32 cellular contexts compared by ENCODE assay signal in the genomic region with DNA sequence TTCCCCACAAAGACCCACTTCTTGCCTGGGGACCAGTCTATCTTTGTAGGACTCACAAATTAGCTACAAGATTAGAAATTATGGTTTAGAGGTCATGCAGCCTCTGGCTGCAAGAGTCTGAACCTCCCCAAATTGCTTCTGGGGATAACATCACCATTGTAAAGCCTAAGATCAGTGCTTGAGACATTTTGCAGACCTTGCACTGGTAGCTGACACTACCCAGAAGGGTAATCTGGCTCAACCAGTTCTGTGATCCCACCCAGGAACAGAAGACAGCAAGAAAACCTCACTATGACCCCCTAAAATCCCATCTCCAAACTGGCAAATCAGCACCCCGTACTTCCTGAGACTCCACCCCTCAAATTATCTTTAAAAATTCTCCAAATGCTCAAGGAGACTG.
"Had no signal": no experiment of that assay in that cellular context is flagged by ENCODE, and none has a peak within 500 bp of the region (broad histone marks: within the 10 kb centered on the region; RNA-seq: fewer than 3 reads in every experiment).

No MANE protein-coding gene starts in this region.

- H3K4me3 ChIP-seq: ascending aorta, breast epithelium, cardiac muscle cell, colonic mucosa, esophagus squamous epithelium, gastroesophageal sphincter, heart right ventricle had no signal

- H3K4me1 Mint-ChIP-seq: activated B cell treated with CpG ODN at 0.5 μM for 24 hours; activated naive CD4-positive, alpha-beta T cell treated with anti-CD3 and anti-CD28 coated beads, Interleukin-2, amount 10 ng/mL, durations not matched to agents 7 days and 5 days; activated naive CD8-positive, alpha-beta T cell treated with anti-CD3 and anti-CD28 coated beads, Interleukin-2, amount 10 ng/mL, durations not matched to agents 7 days and 5 days; brain had no signal

- H3K4me1 ChIP-seq: ascending aorta, breast epithelium, colonic mucosa had no signal

- H3K4me3 Mint-ChIP-seq: activated B cell treated with CpG ODN at 0.5 μM for 24 hours; activated CD8-positive, alpha-beta T cell treated with anti-CD3 and anti-CD28 coated beads for 36 hours; activated naive CD4-positive, alpha-beta T cell treated with anti-CD3 and anti-CD28 coated beads, Interleukin-2, amount 10 ng/mL, durations not matched to agents 7 days and 5 days; activated naive CD8-positive, alpha-beta T cell treated with anti-CD3 and anti-CD28 coated beads, Interleukin-2, amount 10 ng/mL, durations not matched to agents 7 days and 5 days; activated T-cell treated with anti-CD3 and anti-CD28 coated beads, Interleukin-2, amount 50 U/mL, for 4 hours; activated T-helper 1 cell treated with anti-CD3 and anti-CD28 coated beads, Interleukin-12 subunit alpha, Interleukin-12 subunit beta, Interleukin-2, Interleukin-4 antibody, amounts not matched to agents 30 ng/mL and 10 ng/mL and 1 ng/mL, durations not matched to agents 14 hours and 24 hours and 36 hours; brain; T-helper 17 cell; T-helper 2 cell treated with Interferon-gamma antibody and Interleukin-4, amounts not matched to agents 5 μg/mL and 100 μg/mL, for 36 hours had no signal

- H3K9me3 ChIP-seq: ascending aorta, breast epithelium, colonic mucosa, esophagus squamous epithelium, gastroesophageal sphincter, heart right ventricle had no signal

- H3K36me3 ChIP-seq: ascending aorta, breast epithelium, cardiac muscle cell, colonic mucosa, esophagus squamous epithelium, gastroesophageal sphincter, heart right ventricle, WERI-Rb-1 had no signal

- DNase-seq: activated B cell treated with CpG ODN at 0.5 μM for 24 hours; activated CD4-positive, alpha-beta T cell treated with anti-CD3 and anti-CD28 coated beads for 48 hours; activated CD4-positive, alpha-beta T cell treated with anti-CD3 and anti-CD28 coated beads, Interleukin-2, amount 50 U/mL, for 1 hour; activated CD4-positive, alpha-beta T cell treated with anti-CD3 and anti-CD28 coated beads, Interleukin-2, amount 50 U/mL, for 48 hours; activated CD8-positive, alpha-beta memory T cell treated with anti-CD3 and anti-CD28 coated beads for 24 hours; activated CD8-positive, alpha-beta T cell treated with anti-CD3 and anti-CD28 coated beads for 36 hours; activated gamma-delta T cell; activated naive CD4-positive, alpha-beta T cell; activated naive CD4-positive, alpha-beta T cell treated with anti-CD3 and anti-CD28 coated beads, Interleukin-2, amount 10 ng/mL, durations not matched to agents 7 days and 5 days; activated naive CD8-positive, alpha-beta T cell treated with anti-CD3 and anti-CD28 coated beads, Interleukin-2, amount 10 ng/mL, durations not matched to agents 7 days and 5 days; activated T-cell treated with anti-CD3 and anti-CD28 coated beads, Interleukin-2, amount 50 U/mL, for 4 hours; central memory CD4-positive, alpha-beta T cell; cerebellar nuclear complex; colonic mucosa; effector CD8-positive, alpha-beta T cell; esophagus squamous epithelium; foreskin melanocyte; heart right ventricle; T-helper 17 cell; T1000; WERI-Rb-1 had no signal

- H3K27me3 ChIP-seq: ascending aorta, breast epithelium, cardiac muscle cell, colonic mucosa, esophagus squamous epithelium had no signal

- H3K9me3 Mint-ChIP-seq: activated B cell treated with CpG ODN at 0.5 μM for 24 hours; activated CD8-positive, alpha-beta T cell treated with anti-CD3 and anti-CD28 coated beads for 36 hours; activated naive CD4-positive, alpha-beta T cell treated with anti-CD3 and anti-CD28 coated beads, Interleukin-2, amount 10 ng/mL, durations not matched to agents 7 days and 5 days; activated naive CD4-positive, alpha-beta T cell treated with anti-CD3 and anti-CD28 coated beads, Interleukin-2, amount 50 U/mL, for 72 hours; activated naive CD8-positive, alpha-beta T cell treated with anti-CD3 and anti-CD28 coated beads, Interleukin-2, amount 10 ng/mL, durations not matched to agents 7 days and 5 days; activated T-cell treated with anti-CD3 and anti-CD28 coated beads, Interleukin-2, amount 50 U/mL, for 4 hours; activated T-helper 1 cell treated with anti-CD3 and anti-CD28 coated beads, Interleukin-12 subunit alpha, Interleukin-12 subunit beta, Interleukin-2, Interleukin-4 antibody, amounts not matched to agents 30 ng/mL and 10 ng/mL and 1 ng/mL, durations not matched to agents 14 hours and 24 hours and 36 hours; activated T-helper 2 cell treated with anti-CD3 and anti-CD28 coated beads, Interferon-gamma antibody, Interleukin-2, Interleukin-4, amounts not matched to agents 10 μg/mL and 5 μg/mL and 100 μg/mL, durations not matched to agents 14 hours and 24 hours and 36 hours; brain; T-helper 2 cell treated with Interferon-gamma antibody and Interleukin-4, amounts not matched to agents 5 μg/mL and 100 μg/mL, for 36 hours had no signal

- H3K27ac ChIP-seq: ascending aorta, breast epithelium, cardiac muscle cell, colonic mucosa, epithelial cell of prostate, gastroesophageal sphincter, heart right ventricle, WERI-Rb-1 had no signal

- ATAC-seq: activated CD4-positive, CD25-positive, alpha-beta regulatory T cell treated with anti-CD3 and anti-CD28 coated beads, Interleukin-2, amount 50 U/mL, for 24 hours; activated CD8-positive, alpha-beta T cell treated with anti-CD3 and anti-CD28 coated beads for 36 hours; activated naive CD4-positive, alpha-beta T cell treated with anti-CD3 and anti-CD28 coated beads, Interleukin-2, amount 50 U/mL, for 72 hours; activated T-cell treated with anti-CD3 and anti-CD28 coated beads, Interleukin-2, amount 50 U/mL, for 4 hours; gastroesophageal sphincter; heart right ventricle; T-helper 17 cell had no signal

- H3K27ac Mint-ChIP-seq: activated B cell treated with CpG ODN at 0.5 μM for 24 hours; activated CD8-positive, alpha-beta T cell treated with anti-CD3 and anti-CD28 coated beads for 36 hours; activated naive CD4-positive, alpha-beta T cell treated with anti-CD3 and anti-CD28 coated beads, Interleukin-2, amount 10 ng/mL, durations not matched to agents 7 days and 5 days; activated naive CD4-positive, alpha-beta T cell treated with anti-CD3 and anti-CD28 coated beads, Interleukin-2, amount 50 U/mL, for 72 hours; activated naive CD8-positive, alpha-beta T cell treated with anti-CD3 and anti-CD28 coated beads, Interleukin-2, amount 10 ng/mL, durations not matched to agents 7 days and 5 days; activated T-helper 1 cell treated with anti-CD3 and anti-CD28 coated beads, Interleukin-12 subunit alpha, Interleukin-12 subunit beta, Interleukin-2, Interleukin-4 antibody, amounts not matched to agents 30 ng/mL and 10 ng/mL and 1 ng/mL, durations not matched to agents 14 hours and 24 hours and 36 hours; activated T-helper 2 cell treated with anti-CD3 and anti-CD28 coated beads, Interferon-gamma antibody, Interleukin-2, Interleukin-4, amounts not matched to agents 10 μg/mL and 5 μg/mL and 100 μg/mL, durations not matched to agents 14 hours and 24 hours and 36 hours; brain; T-helper 17 cell; T-helper 2 cell treated with Interferon-gamma antibody and Interleukin-4, amounts not matched to agents 5 μg/mL and 100 μg/mL, for 36 hours had no signal

- H3K27me3 Mint-ChIP-seq: activated CD8-positive, alpha-beta T cell treated with anti-CD3 and anti-CD28 coated beads for 36 hours had no signal

- H3K36me3 Mint-ChIP-seq: activated naive CD4-positive, alpha-beta T cell treated with anti-CD3 and anti-CD28 coated beads, Interleukin-2, amount 10 ng/mL, durations not matched to agents 7 days and 5 days; activated naive CD4-positive, alpha-beta T cell treated with anti-CD3 and anti-CD28 coated beads, Interleukin-2, amount 50 U/mL, for 72 hours; activated naive CD8-positive, alpha-beta T cell treated with anti-CD3 and anti-CD28 coated beads, Interleukin-2, amount 10 ng/mL, durations not matched to agents 7 days and 5 days; brain had no signal
